In genomic region chr7:33130184-33130583, GRCh38 we compare ENCODE assay signal across 8 cellular contexts. TPM values are rescaled to one million over a fixed set of nuclear protein-coding genes. Genes with fewer than 3 reads are reported as not detected.
DNase-seq lines count a peak whose midpoint lies in the region; ATAC-seq and TF ChIP-seq lines count a peak whose summit lies in the region.

No MANE protein-coding gene starts in this region.

- peaks cover 24 to 41% (median 30%) of the 10 kb centered on the region in 3 donors for H3K4me1 Mint-ChIP-seq in CD8-positive, alpha-beta memory T cell

- intact Hi-C loops in dorsolateral prefrontal cortex (cut with DNase I): no loop called here

- no peaks in the 10 kb centered on the region for H3K9me3 ChIP-seq in CD8-positive, alpha-beta memory T cell (ENCODE audit: low read length)
- H3K9me3 ChIP-seq in neuron (ENCODE audit: low read length): peaks cover 1% of the 10 kb centered on the region

- H3K4me3 ChIP-seq in CD8-positive, alpha-beta memory T cell (ENCODE audit: low read length): peak overlapping the region; percentile 86
- peak overlapping the region; percentile 56 to 96 (median 80) for H3K4me3 ChIP-seq in dorsolateral prefrontal cortex
- peak overlapping the region; percentile 80 for H3K4me3 ChIP-seq in neuron (ENCODE audit: low read length)

- POLR2A ChIA-PET in CD8-positive, alpha-beta memory T cell (lab: Charles Lee): interaction anchor here (1.6 to 1.7 kb wide), 2 partner anchors 21 to 239 kb away, joined by 5 to 9 read pairs; partner anchors contain the start of gene RP9

- ATAC-seq in HG03159 (IDR thresholded peaks at IDR 0.05; ENCODE audit: unreplicated experiment): no peak
- no peak for ATAC-seq in HG02884 (IDR thresholded peaks at IDR 0.05; ENCODE audit: unreplicated experiment)
- ATAC-seq in GM21723 (IDR thresholded peaks at IDR 0.05; ENCODE audit: unreplicated experiment): no peak

- H3K36me3 ChIP-seq in CD8-positive, alpha-beta memory T cell (ENCODE audit: insufficient read depth, low read length): no peaks in the 10 kb centered on the region
- no peaks in the 10 kb centered on the region for H3K36me3 ChIP-seq in neuron (ENCODE audit: insufficient read depth, low read length)

- H3K27ac Mint-ChIP-seq in CD8-positive, alpha-beta memory T cell: peak overlapping the region; percentile 82 to 98 (median 96)

- peaks cover 0 to 12% (median 4%) of the 10 kb centered on the region in 3 donors for H3K36me3 Mint-ChIP-seq in CD8-positive, alpha-beta memory T cell

- H3K4me1 ChIP-seq in CD8-positive, alpha-beta memory T cell (ENCODE audit: insufficient read depth, low read length): peaks cover 7% of the 10 kb centered on the region
- peaks cover 7% of the 10 kb centered on the region for H3K4me1 ChIP-seq in neuron (ENCODE audit: insufficient read depth, low read length)

- H2AFZ ChIP-seq in neuron (ENCODE audit: low read depth, low read length): peak overlapping the region; percentile 100

- peak overlapping the region; percentile 80 for H3K27ac ChIP-seq in CD8-positive, alpha-beta memory T cell (ENCODE audit: low read depth, low read length)
- peak overlapping the region in 15 of 59 donors; percentile 88 to 97 (median 94) for H3K27ac ChIP-seq in dorsolateral prefrontal cortex

- H3K27me3 ChIP-seq in CD8-positive, alpha-beta memory T cell (ENCODE audit: insufficient read depth, low read length, poor library complexity, severe bottlenecking): no peaks in the 10 kb centered on the region
- H3K27me3 ChIP-seq in dorsolateral prefrontal cortex (no peaks in the 10 kb centered on the region), neuron (ENCODE audit: insufficient read depth, low read length) (no peaks in the 10 kb centered on the region)

- CTCF ChIA-PET in CD8-positive, alpha-beta memory T cell (lab: Charles Lee): interaction anchor here (2.1 kb wide), 1 partner anchor 21 kb away, joined by 8 read pairs; the partner anchor contains the start of gene RP9

- H3K9me3 Mint-ChIP-seq in CD8-positive, alpha-beta memory T cell: peaks cover 0 to 7% (median 4%) of the 10 kb centered on the region in 5 donors

- TF ChIP-seq CTCF in dorsolateral prefrontal cortex (IDR thresholded peaks at IDR 0.05 in 54 of 56, conservative IDR thresholded peaks at IDR 0.05 in 2 of 56; ENCODE audit: low read depth in 1 of 56, partially characterized antibody in 56 of 56): no peak

- H3K27me3 Mint-ChIP-seq in CD8-positive, alpha-beta memory T cell: peaks cover 0 to 8% of the 10 kb centered on the region in 2 donors

- DNase-seq in CD8-positive, alpha-beta memory T cell: peak in 2 of 5 donors; percentile 5 to 9
- DNase-seq in NCI-H524 (lab: John Stamatoyannopoulos, UW) (peak; percentile 16 to 76), dorsolateral prefrontal cortex (no peak)
- DNase-seq in activated CD8-positive, alpha-beta memory T cell treated with anti-CD3 and anti-CD28 coated beads, Interleukin-2, amount 50 U/mL, for 48 hours: no peak

- H3K4me3 Mint-ChIP-seq in CD8-positive, alpha-beta memory T cell: peak overlapping the region; percentile 95 to 98 (median 97)

RNA-seq across cellular contexts. Expression of gene BBS9, which starts 0.8 kb away (rescaled TPM):
- 10 to 100 TPM; 10.0 to 11.1 TPM for total RNA-seq in CD8-positive, alpha-beta memory T cell
- 14.6 TPM for polyA plus RNA-seq in CD8-positive, alpha-beta memory T cell
- 10 to 100 TPM; 23.0 to 66.1 (median 39.1) TPM for total RNA-seq in dorsolateral prefrontal cortex

RNA-seq across cellular contexts. Expression of gene RP9, which starts 21.0 kb away (rescaled TPM):
- total RNA-seq in CD8-positive, alpha-beta memory T cell: 10 to 100 TPM; 26.0 to 27.7 TPM
- polyA plus RNA-seq in CD8-positive, alpha-beta memory T cell: 23.3 TPM
- 10 to 100 TPM in 91 of 120 experiments, 1 to 10 TPM in 29; 5.9 to 25.1 (median 11.4) TPM for total RNA-seq in dorsolateral prefrontal cortex

Comparison
In these comparisons a context has a peak if more than half of its experiments do, and no peak if none do; other contexts are left out.
1. DNase-seq: peak in NCI-H524 (2 of 2); none in dorsolateral prefrontal cortex (0 of 10) and activated CD8-positive, alpha-beta memory T cell treated with anti-CD3 and anti-CD28 coated beads, Interleukin-2, amount 50 U/mL, for 48 hours (single experiment).
2. Peak in every context shown above with its lines, with median percentiles within 50 percentile points of each other: H3K4me3 ChIP-seq.